Comparison of ENCODE assay signal across 1 cellular context in genomic region chr5:149466457-149466972, GRCh38.
A peak's percentile ranks its signal among the peaks of the same experiment; 100 is the strongest.
TF ChIP-seq lines count a peak whose summit lies in the region.

No MANE protein-coding gene starts in this region.

TF ChIP-seq in K562, 482 proteins besides CTCF, POLR2A, EP300 and RAD21 (continued from another document and continues in another):
- TF ChIP-seq MBD1 (CRISPR knock-in tag; IDR thresholded peaks at IDR 0.05) (no peak), BCOR (IDR thresholded peaks at IDR 0.05) (0 out of 2 replicates have a peak, but pooled peaks have one; percentile 51), PTRF (tag; IDR thresholded peaks at IDR 0.05) (no peak), NFIC (IDR thresholded peaks at IDR 0.05) (0 out of 2 replicates have a peak, but pooled peaks have one; percentile 26), CHD2 (IDR thresholded peaks at IDR 0.05; ENCODE audit: low read depth, low read length) (no peak), TRIM28 (IDR thresholded peaks at IDR 0.05) (peak; percentile 50; the same call in 1 of the 2 replicates), MNT (conservative IDR thresholded peaks at IDR 0.05) (0 out of 4 replicates have a peak, but pooled peaks of 1 of the 2 experiments have one; percentile 4), TAF15 (IDR thresholded peaks at IDR 0.05; ENCODE audit: low read depth, low read length) (no peak), ETV1 (tag; conservative IDR thresholded peaks at IDR 0.05; ENCODE audit: low read depth) (peak; percentile 34; the same call in 1 of the 2 replicates), SMAD3 (CRISPR knock-in tag; conservative IDR thresholded peaks at IDR 0.05) (no peak), REST (CRISPR knock-in tag; IDR thresholded peaks at IDR 0.05; ENCODE audit: low read depth) (no peak), ZFP36 (IDR thresholded peaks at IDR 0.05; ENCODE audit: low read depth, low read length, partially characterized antibody) (no peak), MTA3 (IDR thresholded peaks at IDR 0.05; ENCODE audit: borderline replicate concordance) (peak; percentile 73; the same call in 1 of the 2 replicates), PATZ1 (CRISPR knock-in tag; IDR thresholded peaks at IDR 0.05; ENCODE audit: borderline replicate concordance) (no peak), FOXK1 (CRISPR knock-in tag; IDR thresholded peaks at IDR 0.05; ENCODE audit: borderline replicate concordance) (no peak), SMAD4 (CRISPR knock-in tag; conservative IDR thresholded peaks at IDR 0.05) (peak; percentile 37; the same call in 1 of the 2 replicates)
- TF ChIP-seq, protein P1, sequence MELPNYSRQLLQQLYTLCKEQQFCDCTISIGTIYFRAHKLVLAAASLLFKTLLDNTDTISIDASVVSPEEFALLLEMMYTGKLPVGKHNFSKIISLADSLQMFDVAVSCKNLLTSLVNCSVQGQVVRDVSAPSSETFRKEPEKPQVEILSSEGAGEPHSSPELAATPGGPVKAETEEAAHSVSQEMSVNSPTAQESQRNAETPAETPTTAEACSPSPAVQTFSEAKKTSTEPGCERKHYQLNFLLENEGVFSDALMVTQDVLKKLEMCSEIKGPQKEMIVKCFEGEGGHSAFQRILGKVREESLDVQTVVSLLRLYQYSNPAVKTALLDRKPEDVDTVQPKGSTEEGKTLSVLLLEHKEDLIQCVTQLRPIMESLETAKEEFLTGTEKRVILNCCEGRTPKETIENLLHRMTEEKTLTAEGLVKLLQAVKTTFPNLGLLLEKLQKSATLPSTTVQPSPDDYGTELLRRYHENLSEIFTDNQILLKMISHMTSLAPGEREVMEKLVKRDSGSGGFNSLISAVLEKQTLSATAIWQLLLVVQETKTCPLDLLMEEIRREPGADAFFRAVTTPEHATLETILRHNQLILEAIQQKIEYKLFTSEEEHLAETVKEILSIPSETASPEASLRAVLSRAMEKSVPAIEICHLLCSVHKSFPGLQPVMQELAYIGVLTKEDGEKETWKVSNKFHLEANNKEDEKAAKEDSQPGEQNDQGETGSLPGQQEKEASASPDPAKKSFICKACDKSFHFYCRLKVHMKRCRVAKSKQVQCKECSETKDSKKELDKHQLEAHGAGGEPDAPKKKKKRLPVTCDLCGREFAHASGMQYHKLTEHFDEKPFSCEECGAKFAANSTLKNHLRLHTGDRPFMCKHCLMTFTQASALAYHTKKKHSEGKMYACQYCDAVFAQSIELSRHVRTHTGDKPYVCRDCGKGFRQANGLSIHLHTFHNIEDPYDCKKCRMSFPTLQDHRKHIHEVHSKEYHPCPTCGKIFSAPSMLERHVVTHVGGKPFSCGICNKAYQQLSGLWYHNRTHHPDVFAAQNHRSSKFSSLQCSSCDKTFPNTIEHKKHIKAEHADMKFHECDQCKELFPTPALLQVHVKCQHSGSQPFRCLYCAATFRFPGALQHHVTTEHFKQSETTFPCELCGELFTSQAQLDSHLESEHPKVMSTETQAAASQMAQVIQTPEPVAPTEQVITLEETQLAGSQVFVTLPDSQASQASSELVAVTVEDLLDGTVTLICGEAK (IDR thresholded peaks at IDR 0.05) = no peak
- TF ChIP-seq, protein P1 (CRISPR knock-in tag; IDR thresholded peaks at IDR 0.05) = no peak
- TF ChIP-seq, protein P2, sequence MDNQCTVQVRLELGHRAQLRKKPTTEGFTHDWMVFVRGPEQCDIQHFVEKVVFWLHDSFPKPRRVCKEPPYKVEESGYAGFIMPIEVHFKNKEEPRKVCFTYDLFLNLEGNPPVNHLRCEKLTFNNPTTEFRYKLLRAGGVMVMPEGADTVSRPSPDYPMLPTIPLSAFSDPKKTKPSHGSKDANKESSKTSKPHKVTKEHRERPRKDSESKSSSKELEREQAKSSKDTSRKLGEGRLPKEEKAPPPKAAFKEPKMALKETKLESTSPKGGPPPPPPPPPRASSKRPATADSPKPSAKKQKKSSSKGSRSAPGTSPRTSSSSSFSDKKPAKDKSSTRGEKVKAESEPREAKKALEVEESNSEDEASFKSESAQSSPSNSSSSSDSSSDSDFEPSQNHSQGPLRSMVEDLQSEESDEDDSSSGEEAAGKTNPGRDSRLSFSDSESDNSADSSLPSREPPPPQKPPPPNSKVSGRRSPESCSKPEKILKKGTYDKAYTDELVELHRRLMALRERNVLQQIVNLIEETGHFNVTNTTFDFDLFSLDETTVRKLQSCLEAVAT (IDR thresholded peaks at IDR 0.05) = no peak; a peak in 1 of 4 replicates
- TF ChIP-seq, protein P3, sequence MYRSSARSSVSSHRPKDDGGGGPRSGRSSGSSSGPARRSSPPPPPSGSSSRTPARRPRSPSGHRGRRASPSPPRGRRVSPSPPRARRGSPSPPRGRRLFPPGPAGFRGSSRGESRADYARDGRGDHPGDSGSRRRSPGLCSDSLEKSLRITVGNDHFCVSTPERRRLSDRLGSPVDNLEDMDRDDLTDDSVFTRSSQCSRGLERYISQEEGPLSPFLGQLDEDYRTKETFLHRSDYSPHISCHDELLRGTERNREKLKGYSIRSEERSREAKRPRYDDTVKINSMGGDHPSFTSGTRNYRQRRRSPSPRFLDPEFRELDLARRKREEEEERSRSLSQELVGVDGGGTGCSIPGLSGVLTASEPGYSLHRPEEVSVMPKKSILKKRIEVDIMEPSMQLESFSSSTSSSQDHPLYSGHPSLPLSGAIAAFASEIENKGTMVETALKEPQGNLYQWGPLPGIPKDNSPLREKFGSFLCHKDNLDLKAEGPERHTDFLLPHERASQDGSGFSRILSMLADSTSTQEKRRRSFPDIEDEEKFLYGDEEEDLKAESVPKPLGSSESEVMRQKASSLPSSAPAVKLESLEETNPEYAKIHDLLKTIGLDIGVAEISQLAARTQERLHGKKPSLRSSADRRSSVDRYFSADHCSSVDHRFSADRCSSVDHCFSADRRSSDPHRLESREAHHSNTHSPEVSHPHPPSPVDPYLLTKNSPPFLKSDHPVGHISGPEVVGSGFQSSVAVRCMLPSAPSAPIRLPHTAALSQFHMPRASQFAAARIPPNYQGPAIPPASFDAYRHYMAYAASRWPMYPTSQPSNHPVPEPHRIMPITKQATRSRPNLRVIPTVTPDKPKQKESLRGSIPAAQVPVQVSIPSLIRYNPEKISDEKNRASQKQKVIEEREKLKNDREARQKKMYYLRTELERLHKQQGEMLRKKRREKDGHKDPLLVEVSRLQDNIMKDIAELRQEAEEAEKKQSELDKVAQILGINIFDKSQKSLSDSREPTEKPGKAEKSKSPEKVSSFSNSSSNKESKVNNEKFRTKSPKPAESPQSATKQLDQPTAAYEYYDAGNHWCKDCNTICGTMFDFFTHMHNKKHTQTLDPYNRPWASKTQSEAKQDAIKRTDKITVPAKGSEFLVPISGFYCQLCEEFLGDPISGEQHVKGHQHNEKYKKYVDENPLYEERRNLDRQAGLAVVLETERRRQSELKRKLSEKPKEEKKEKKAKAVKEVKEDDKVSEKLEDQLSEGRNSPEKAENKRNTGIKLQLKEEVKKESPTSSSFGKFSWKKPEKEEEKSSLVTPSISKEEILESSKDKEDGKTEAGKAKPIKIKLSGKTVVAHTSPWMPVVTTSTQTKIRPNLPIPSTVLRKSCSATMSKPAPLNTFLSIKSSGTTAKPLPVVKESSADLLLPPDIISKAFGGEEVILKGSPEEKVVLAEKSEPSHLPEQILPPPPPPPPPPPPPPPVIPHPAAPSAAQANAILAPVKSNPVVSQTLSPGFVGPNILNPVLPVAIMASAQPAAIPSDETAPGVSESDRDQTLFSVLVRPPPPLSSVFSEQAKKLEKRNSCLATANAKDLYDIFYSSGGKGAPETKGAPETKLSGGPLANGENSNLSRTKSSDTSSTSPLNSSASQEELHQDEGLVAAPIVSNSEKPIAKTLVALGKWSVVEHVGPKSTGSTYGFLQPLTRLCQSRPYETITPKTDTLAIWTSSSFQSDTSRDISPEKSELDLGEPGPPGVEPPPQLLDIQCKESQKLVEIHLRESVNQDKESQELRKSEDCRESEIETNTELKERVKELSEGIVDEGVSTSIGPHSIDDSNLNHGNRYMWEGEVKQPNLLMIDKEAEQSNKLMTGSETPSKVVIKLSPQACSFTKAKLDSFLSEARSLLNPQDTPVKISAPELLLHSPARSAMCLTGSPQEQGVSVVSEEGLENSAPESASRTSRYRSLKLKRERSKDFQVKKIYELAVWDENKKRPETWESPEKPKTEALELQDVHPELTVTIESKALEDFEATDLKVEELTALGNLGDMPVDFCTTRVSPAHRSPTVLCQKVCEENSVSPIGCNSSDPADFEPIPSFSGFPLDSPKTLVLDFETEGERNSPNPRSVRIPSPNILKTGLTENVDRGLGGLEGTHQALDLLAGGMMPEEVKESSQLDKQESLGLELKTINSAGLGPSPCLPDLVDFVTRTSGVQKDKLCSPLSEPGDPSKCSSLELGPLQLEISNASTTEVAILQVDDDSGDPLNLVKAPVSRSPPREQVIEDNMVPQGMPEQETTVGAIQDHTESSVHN (IDR thresholded peaks at IDR 0.05; ENCODE audit: borderline replicate concordance in 1 of 2, low read depth in 1 of 2) = peak in 1 of 2 experiments; percentile 96; a peak in 2 of 4 replicates
